ENCODE assay signal across 18 cellular contexts in the genomic region with DNA sequence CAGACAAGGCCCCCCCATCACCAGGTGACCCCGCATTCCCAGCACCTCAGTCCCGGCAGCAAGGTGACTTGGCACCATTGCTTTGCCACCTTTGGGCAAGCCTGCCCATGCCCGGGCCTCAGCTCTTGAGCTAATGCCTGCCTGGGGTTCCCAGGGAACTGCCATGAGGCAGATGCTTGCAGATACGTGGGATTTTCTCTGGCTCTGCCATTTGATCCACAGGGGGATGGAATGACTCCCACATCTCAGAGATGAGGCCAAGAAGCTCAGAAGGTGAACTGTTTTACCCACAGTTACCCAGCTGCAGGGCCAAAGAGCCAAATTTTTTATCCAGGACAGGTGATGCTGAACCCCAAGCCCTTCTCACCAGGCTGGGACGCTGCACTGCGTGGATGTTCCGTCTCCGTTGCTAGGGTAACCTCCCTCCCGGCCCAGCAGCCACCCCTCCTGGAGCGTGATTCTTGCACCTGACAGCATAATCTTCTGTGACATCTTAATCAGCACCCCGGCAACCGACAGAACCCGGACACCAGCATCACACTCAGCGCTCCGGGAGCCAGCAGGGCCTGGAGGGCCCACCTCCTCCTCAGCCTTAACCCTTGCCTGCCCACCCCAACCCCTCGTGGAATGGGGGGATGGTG. TPM values are rescaled to one million over a fixed set of nuclear protein-coding genes. Genes with fewer than 3 reads are reported as not detected.
"Had no signal": no experiment of that assay in that cellular context is flagged by ENCODE, and none has a peak within 500 bp of the region (broad histone marks: within the 10 kb centered on the region; RNA-seq: fewer than 3 reads in every experiment).

No MANE protein-coding gene starts in this region.

- H3K27ac ChIP-seq: brain microvascular endothelial cell, parathyroid adenoma, skin epidermis, transverse colon had no signal

- H3K4me1 ChIP-seq: parathyroid adenoma, transverse colon had no signal

- H3K27me3 ChIP-seq: brain microvascular endothelial cell had no signal

- H3K9me3 Mint-ChIP-seq: activated CD4-positive, alpha-beta memory T cell treated with anti-CD3 and anti-CD28 coated beads, Interleukin-2, amount 10 ng/mL, durations not matched to agents 7 days and 5 days; activated naive CD8-positive, alpha-beta T cell treated with anti-CD3 and anti-CD28 coated beads, Interleukin-2, amount 10 ng/mL, durations not matched to agents 7 days and 5 days; activated T-cell treated with anti-CD3 and anti-CD28 coated beads, Interleukin-2, amount 50 U/mL, for 4 hours; neural crest cell had no signal

- H3K9me3 ChIP-seq: transverse colon had no signal

- H3K36me3 Mint-ChIP-seq: activated naive CD8-positive, alpha-beta T cell treated with anti-CD3 and anti-CD28 coated beads, Interleukin-2, amount 10 ng/mL, durations not matched to agents 7 days and 5 days had no signal

- ATAC-seq: activated T-cell treated with anti-CD3 and anti-CD28 coated beads, Interleukin-2, amount 50 U/mL, for 4 hours had no signal

- H3K27ac Mint-ChIP-seq: activated naive CD8-positive, alpha-beta T cell treated with anti-CD3 and anti-CD28 coated beads, Interleukin-2, amount 10 ng/mL, durations not matched to agents 7 days and 5 days had no signal

- DNase-seq: activated CD4-positive, alpha-beta memory T cell treated with anti-CD3 and anti-CD28 coated beads, Interleukin-2, amount 10 ng/mL, durations not matched to agents 7 days and 5 days; activated naive CD8-positive, alpha-beta T cell treated with anti-CD3 and anti-CD28 coated beads, Interleukin-2, amount 10 ng/mL, durations not matched to agents 7 days and 5 days; activated T-cell treated with anti-CD3 and anti-CD28 coated beads, Interleukin-2, amount 50 U/mL, for 4 hours; brain microvascular endothelial cell; cerebellar nuclear complex; effector memory CD4-positive, alpha-beta T cell; foreskin fibroblast; kidney glomerular epithelial cell; midbrain; stimulated activated CD4-positive, alpha-beta T cell treated with anti-CD3 and anti-CD28 coated beads, Interleukin-15, amount 100 ng/mL, for 24 hours; stimulated activated CD4-positive, alpha-beta T cell treated with anti-CD3 and anti-CD28 coated beads, Interleukin-4, amount 100 ng/mL, for 1 hour; stimulated activated naive CD4-positive, alpha-beta T cell treated with Interleukin-2 at 50 U/mL for 16 hours; substantia nigra; transverse colon had no signal

- H3K4me3 ChIP-seq: skin epidermis, transverse colon had no signal

- H3K36me3 ChIP-seq: brain microvascular endothelial cell, transverse colon had no signal

- H3K4me3 Mint-ChIP-seq: activated CD4-positive, alpha-beta memory T cell treated with anti-CD3 and anti-CD28 coated beads, Interleukin-2, amount 10 ng/mL, durations not matched to agents 7 days and 5 days; activated naive CD8-positive, alpha-beta T cell treated with anti-CD3 and anti-CD28 coated beads, Interleukin-2, amount 10 ng/mL, durations not matched to agents 7 days and 5 days; activated T-cell treated with anti-CD3 and anti-CD28 coated beads, Interleukin-2, amount 50 U/mL, for 4 hours; neural crest cell had no signal

RNA-seq across cellular contexts. Expression of gene MSX1, which starts 15.7 kb away (rescaled TPM):
- total RNA-seq: activated CD4-positive, alpha-beta memory T cell treated with anti-CD3 and anti-CD28 coated beads, Interleukin-2, amount 10 ng/mL, durations not matched to agents 7 days and 5 days; activated naive CD8-positive, alpha-beta T cell treated with anti-CD3 and anti-CD28 coated beads, Interleukin-2, amount 10 ng/mL, durations not matched to agents 7 days and 5 days; T-helper 1 cell treated with Interleukin-12 subunit alpha and Interleukin-12 subunit beta and Interleukin-4 antibody, amounts not matched to agents 30 ng/mL and 1 ng/mL, for 36 hours had no signal
